In genomic region chr13:33349996-33350826, GRCh38 we compare ENCODE assay signal across 9 cellular contexts.
DNase-seq lines count a peak whose midpoint lies in the region; ATAC-seq and TF ChIP-seq lines count a peak whose summit lies in the region.
"Had no signal": no experiment of that assay in that cellular context is flagged by ENCODE, and none has a peak within 500 bp of the region (broad histone marks: within the 10 kb centered on the region; RNA-seq: fewer than 3 reads in every experiment).

No MANE protein-coding gene starts in this region.

- DNase-seq in NCI-H748 (lab: John Stamatoyannopoulos, UW; ENCODE audit: unreplicated experiment) (peak; percentile 70), NCI-H748 treated with DMSO at 0.1 percent for 48 hours (lab: John Stamatoyannopoulos, UW) (no peak), cardiac fibroblast (ENCODE audit: low read depth in 2 of 2) (peak; percentile 50 to 56), kidney tubule cell (ENCODE audit: low spot score) (peak; percentile 53), NCI-H345 treated with DMSO at 0.1 percent for 48 hours (lab: John Stamatoyannopoulos, UW; ENCODE audit: unreplicated experiment) (no peak)
- no peak for DNase-seq in stimulated activated naive B cell treated with anti-CD40 and anti-IgM and Interleukin-4, amounts not matched to agents 10 μg/mL and 1 μg/mL and 100 μg/mL, for 72 hours
- no peak for DNase-seq in stimulated activated CD4-positive, alpha-beta T cell treated with anti-CD3 and anti-CD28 coated beads, Interleukin-4, amount 100 ng/mL, for 1 hour
- DNase-seq: CD4-positive, CD25-positive, alpha-beta regulatory T cell had no signal

- ATAC-seq in stimulated activated naive B cell treated with anti-CD40 and anti-IgM and Interleukin-4, amounts not matched to agents 10 μg/mL and 1 μg/mL and 100 μg/mL, for 72 hours (replicated peaks), result peak; percentile 33 to 40
- ATAC-seq in GM18868 (IDR thresholded peaks at IDR 0.05; ENCODE audit: unreplicated experiment), result no peak

- H3K36me3 Mint-ChIP-seq in stimulated activated naive B cell treated with anti-CD40 and anti-IgM and Interleukin-4, amounts not matched to agents 10 μg/mL and 1 μg/mL and 100 μg/mL, for 72 hours, result no peaks in the 10 kb centered on the region
- H3K36me3 Mint-ChIP-seq: CD4-positive, CD25-positive, alpha-beta regulatory T cell had no signal

- peak overlapping the region; percentile 75 to 76 for H3K4me3 ChIP-seq in cardiac fibroblast (replicated peaks in 1 of 2; ENCODE audit: low read depth in 2 of 2, low read length in 2 of 2)

- peaks cover 24 to 33% of the 10 kb centered on the region in 2 donors for H3K4me1 Mint-ChIP-seq in stimulated activated naive B cell treated with anti-CD40 and anti-IgM and Interleukin-4, amounts not matched to agents 10 μg/mL and 1 μg/mL and 100 μg/mL, for 72 hours

- H3K27ac Mint-ChIP-seq in stimulated activated naive B cell treated with anti-CD40 and anti-IgM and Interleukin-4, amounts not matched to agents 10 μg/mL and 1 μg/mL and 100 μg/mL, for 72 hours, result peak overlapping the region; percentile 22
- H3K27ac Mint-ChIP-seq: CD4-positive, CD25-positive, alpha-beta regulatory T cell had no signal

- no peaks in the 10 kb centered on the region for H3K9me3 Mint-ChIP-seq in stimulated activated naive B cell treated with anti-CD40 and anti-IgM and Interleukin-4, amounts not matched to agents 10 μg/mL and 1 μg/mL and 100 μg/mL, for 72 hours

- no peak for TF ChIP-seq CTCF in cardiac fibroblast (IDR thresholded peaks at IDR 0.05; ENCODE audit: low read depth, low read length)

- H3K4me3 Mint-ChIP-seq in stimulated activated naive B cell treated with anti-CD40 and anti-IgM and Interleukin-4, amounts not matched to agents 10 μg/mL and 1 μg/mL and 100 μg/mL, for 72 hours, result peak overlapping the region; percentile 76 to 84
- H3K4me3 Mint-ChIP-seq: CD4-positive, CD25-positive, alpha-beta regulatory T cell had no signal

- H3K27me3 Mint-ChIP-seq in stimulated activated naive B cell treated with anti-CD40 and anti-IgM and Interleukin-4, amounts not matched to agents 10 μg/mL and 1 μg/mL and 100 μg/mL, for 72 hours, result peaks cover 17 to 18% of the 10 kb centered on the region in 2 donors

Comparison
In these comparisons a context has a peak if more than half of its experiments do, and no peak if none do; other contexts are left out.
1. DNase-seq: peak in NCI-H748 (single experiment), cardiac fibroblast (2 of 2) and kidney tubule cell (single experiment); none in NCI-H748 treated with DMSO at 0.1 percent for 48 hours (single experiment), stimulated activated naive B cell treated with anti-CD40 and anti-IgM and Interleukin-4, amounts not matched to agents 10 μg/mL and 1 μg/mL and 100 μg/mL, for 72 hours (single experiment), stimulated activated CD4-positive, alpha-beta T cell treated with anti-CD3 and anti-CD28 coated beads, Interleukin-4, amount 100 ng/mL, for 1 hour (single experiment) and NCI-H345 treated with DMSO at 0.1 percent for 48 hours (single experiment).